8 cellular contexts compared by ENCODE assay signal in the genomic region with DNA sequence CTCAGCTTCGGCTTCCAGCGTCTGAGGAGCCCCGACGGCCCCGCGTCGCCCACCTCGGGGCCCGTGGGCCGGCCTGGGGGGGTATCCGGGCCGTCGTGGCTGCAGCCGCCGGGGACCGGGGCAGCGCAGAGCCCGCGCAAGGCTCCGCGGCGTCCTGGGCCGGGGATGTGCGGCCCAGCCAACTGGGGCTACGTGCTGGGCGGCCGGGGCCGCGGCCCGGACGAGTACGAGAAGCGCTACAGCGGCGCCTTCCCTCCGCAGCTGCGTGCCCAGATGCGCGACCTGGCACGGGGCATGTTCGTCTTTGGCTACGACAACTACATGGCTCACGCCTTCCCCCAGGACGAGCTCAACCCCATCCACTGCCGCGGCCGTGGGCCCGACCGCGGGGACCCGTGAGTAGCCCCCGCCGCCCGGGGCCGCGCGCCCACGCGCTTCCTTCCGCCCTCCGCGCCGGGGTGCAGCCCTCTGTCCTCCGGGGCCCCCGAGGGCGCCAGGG. TPM values are rescaled to one million over a fixed set of nuclear protein-coding genes. Genes with fewer than 3 reads are reported as not detected.
A peak's percentile ranks its signal among the peaks of the same experiment; 100 is the strongest.
DNase-seq lines count a peak whose midpoint lies in the region; ATAC-seq and TF ChIP-seq lines count a peak whose summit lies in the region.

No MANE protein-coding gene starts in this region.

- peak; percentile 15 for ATAC-seq in HG02943 (IDR thresholded peaks at IDR 0.05; ENCODE audit: low read depth, unreplicated experiment)
- ATAC-seq in activated naive CD8-positive, alpha-beta T cell treated with anti-CD3 and anti-CD28 coated beads, Interleukin-2, amount 10 ng/mL, durations not matched to agents 7 days and 5 days (ENCODE audit: low read depth): peak; percentile 31
- peak; percentile 39 to 65 for ATAC-seq in left cardiac atrium
- peak; percentile 36 to 54 (median 48) for ATAC-seq in psoas muscle

- H3K4me3 ChIP-seq in psoas muscle: peak overlapping the region; percentile 92

- CTCF ChIA-PET in RWPE1 (lab: Yijun Ruan, JAX): no interaction called here

- no peaks in the 10 kb centered on the region for H3K9me3 Mint-ChIP-seq in activated naive CD8-positive, alpha-beta T cell treated with anti-CD3 and anti-CD28 coated beads, Interleukin-2, amount 10 ng/mL, durations not matched to agents 7 days and 5 days

- no peaks in the 10 kb centered on the region for H3K27me3 Mint-ChIP-seq in activated naive CD8-positive, alpha-beta T cell treated with anti-CD3 and anti-CD28 coated beads, Interleukin-2, amount 10 ng/mL, durations not matched to agents 7 days and 5 days

- peaks cover 32% of the 10 kb centered on the region for H3K4me1 Mint-ChIP-seq in activated naive CD8-positive, alpha-beta T cell treated with anti-CD3 and anti-CD28 coated beads, Interleukin-2, amount 10 ng/mL, durations not matched to agents 7 days and 5 days

- peaks cover 0 to 10% of the 10 kb centered on the region in 2 donors for H3K36me3 ChIP-seq in psoas muscle (ENCODE audit: insufficient read depth in 1 of 2, low read depth in 1 of 2)

- H3K27ac Mint-ChIP-seq in activated naive CD8-positive, alpha-beta T cell treated with anti-CD3 and anti-CD28 coated beads, Interleukin-2, amount 10 ng/mL, durations not matched to agents 7 days and 5 days: peak overlapping the region; percentile 100

- WGBS in psoas muscle, 3 donors: 0 to 1% (median 1%) methylated on average over 51 to 66 of the region's 66 CpGs

- H3K27me3 ChIP-seq in psoas muscle (ENCODE audit: insufficient read depth in 3 of 3, low read length in 2 of 3): no peaks in the 10 kb centered on the region

- intact Hi-C loops in left cardiac atrium (cut with DNase I) (loop anchor here (2.0 to 10.0 kb wide), 2 partner anchors 63 to 65 kb away; a partner anchor contains a TSS), psoas muscle (cut with DNase I) (loop anchor here (1.0 to 5.0 kb wide), 3 partner anchors 46 to 66 kb away; a partner anchor contains a TSS)

- peaks cover 22% of the 10 kb centered on the region for H3K36me3 Mint-ChIP-seq in activated naive CD8-positive, alpha-beta T cell treated with anti-CD3 and anti-CD28 coated beads, Interleukin-2, amount 10 ng/mL, durations not matched to agents 7 days and 5 days

- POLR2A ChIA-PET in RWPE1 (lab: Yijun Ruan, JAX; ENCODE audit: low non-redundant PET): no interaction called here
- POLR2A ChIA-PET in activated naive CD8-positive, alpha-beta T cell treated with anti-CD3 and anti-CD28 coated beads, Interleukin-2, amount 10 ng/mL, durations not matched to agents 7 days and 5 days (lab: Charles Lee): interaction anchor here (0.6 to 4.5 kb wide), 7 partner anchors 9 to 695 kb away, joined by 3 to 72 read pairs (median 5); a partner anchor contains a TSS

- peak overlapping the region; percentile 99 for H3K4me3 Mint-ChIP-seq in activated naive CD8-positive, alpha-beta T cell treated with anti-CD3 and anti-CD28 coated beads, Interleukin-2, amount 10 ng/mL, durations not matched to agents 7 days and 5 days

- H3K27ac ChIP-seq in RWPE1: peak overlapping the region; percentile 87
- H3K27ac ChIP-seq in psoas muscle: peak overlapping the region; percentile 94

- peak in 2 of 3 experiments; percentile 51 to 59 for DNase-seq in NCI-H1417 (lab: John Stamatoyannopoulos, UW)
- no peak for DNase-seq in NCI-H1417 treated with DMSO at 0.1 percent for 48 hours (lab: John Stamatoyannopoulos, UW)
- DNase-seq in RWPE1 (ENCODE audit: low spot score): peak; percentile 12
- DNase-seq in activated naive CD8-positive, alpha-beta T cell treated with anti-CD3 and anti-CD28 coated beads, Interleukin-2, amount 10 ng/mL, durations not matched to agents 7 days and 5 days: peak; percentile 79
- peak; percentile 60 for DNase-seq in left cardiac atrium
- peak; percentile 49 to 75 for DNase-seq in psoas muscle
- no peak for DNase-seq in amniotic stem cell (lab: John Stamatoyannopoulos, UW)

- H3K4me1 ChIP-seq in psoas muscle: peaks cover 32% of the 10 kb centered on the region

- no peak for TF ChIP-seq CTCF in RWPE1 (conservative IDR thresholded peaks at IDR 0.05; ENCODE audit: low read depth)
- no peak for TF ChIP-seq CTCF in psoas muscle (IDR thresholded peaks at IDR 0.05)

- no peaks in the 10 kb centered on the region for H3K9me3 ChIP-seq in psoas muscle

RNA-seq across cellular contexts. Expression of a gene that starts 0.5 kb away (rescaled TPM):
- 10 to 100 TPM; 92.5 to 94.2 TPM for total RNA-seq in activated naive CD8-positive, alpha-beta T cell treated with anti-CD3 and anti-CD28 coated beads, Interleukin-2, amount 10 ng/mL, durations not matched to agents 7 days and 5 days
- 10 to 100 TPM in 1 of 2 donors, 1 to 10 TPM in 1; 9.2 to 16.8 TPM for total RNA-seq in left cardiac atrium
- 10 to 100 TPM in 1 of 4 donors, 1 to 10 TPM in 3; 5.5 to 11.7 (median 6.5) TPM for total RNA-seq in psoas muscle
- 1 to 10 TPM; 2.6 to 6.4 (median 5.4) TPM for polyA plus RNA-seq in psoas muscle

Comparison
In these comparisons a context has a peak if more than half of its experiments do, and no peak if none do; other contexts are left out.
1. DNase-seq: peak in NCI-H1417 (2 of 3), RWPE1 (single experiment), activated naive CD8-positive, alpha-beta T cell treated with anti-CD3 and anti-CD28 coated beads, Interleukin-2, amount 10 ng/mL, durations not matched to agents 7 days and 5 days (single experiment), left cardiac atrium (single experiment) and psoas muscle (2 of 2); none in NCI-H1417 treated with DMSO at 0.1 percent for 48 hours (single experiment) and amniotic stem cell (single experiment).
2. RNA of a gene that starts 0.5 kb away (total RNA-seq): 92.5 to 94.2 TPM in activated naive CD8-positive, alpha-beta T cell treated with anti-CD3 and anti-CD28 coated beads, Interleukin-2, amount 10 ng/mL, durations not matched to agents 7 days and 5 days; 9.2 to 16.8 TPM in left cardiac atrium and 5.5 to 11.7 TPM in psoas muscle; every median in the first group is over 4 times any median in the second.
3. Peak in every context shown above with its lines, with median percentiles within 50 percentile points of each other: ATAC-seq.